Comparison of ENCODE assay signal across 20 cellular contexts in genomic region chr7:127881564-127881963, GRCh38.
"Had no signal": no experiment of that assay in that cellular context is flagged by ENCODE, and none has a peak within 500 bp of the region (broad histone marks: within the 10 kb centered on the region; RNA-seq: fewer than 3 reads in every experiment).

No MANE protein-coding gene starts in this region.

- H3K4me2 ChIP-seq: hepatocyte, neural progenitor cell had no signal

- H3K36me3 Mint-ChIP-seq: activated naive CD4-positive, alpha-beta T cell treated with anti-CD3 and anti-CD28 coated beads, Interleukin-2, amount 50 U/mL, for 72 hours; neural progenitor cell had no signal

- H3K27ac ChIP-seq: foreskin keratinocyte, hepatocyte, left ventricle myocardium inferior, neural progenitor cell, sigmoid colon, thoracic aorta, upper lobe of left lung had no signal

- H3K4me3 Mint-ChIP-seq: activated CD4-positive, alpha-beta T cell treated with anti-CD3 and anti-CD28 coated beads, Interleukin-2, amount 10 ng/mL, durations not matched to agents 7 days and 5 days; naive thymus-derived CD4-positive, alpha-beta T cell; neural progenitor cell had no signal

- H3K4me3 ChIP-seq: hepatocyte, left ventricle myocardium inferior, neural progenitor cell, sigmoid colon, thoracic aorta, upper lobe of left lung had no signal

- H3K27me3 ChIP-seq: foreskin keratinocyte, hepatocyte, neural progenitor cell, sigmoid colon, upper lobe of left lung had no signal

- H3K27me3 Mint-ChIP-seq: activated CD4-positive, alpha-beta T cell treated with anti-CD3 and anti-CD28 coated beads, Interleukin-2, amount 10 ng/mL, durations not matched to agents 7 days and 5 days; naive thymus-derived CD4-positive, alpha-beta T cell had no signal

- H3K9me3 Mint-ChIP-seq: activated CD4-positive, alpha-beta T cell treated with anti-CD3 and anti-CD28 coated beads, Interleukin-2, amount 10 ng/mL, durations not matched to agents 7 days and 5 days; activated naive CD4-positive, alpha-beta T cell treated with anti-CD3 and anti-CD28 coated beads, Interleukin-2, amount 50 U/mL, for 72 hours; naive thymus-derived CD4-positive, alpha-beta T cell; neural progenitor cell had no signal

- H3K9me3 ChIP-seq: left ventricle myocardium inferior, sigmoid colon, thoracic aorta, upper lobe of left lung had no signal

- H3K27ac Mint-ChIP-seq: activated CD4-positive, alpha-beta T cell treated with anti-CD3 and anti-CD28 coated beads, Interleukin-2, amount 10 ng/mL, durations not matched to agents 7 days and 5 days; activated naive CD4-positive, alpha-beta T cell treated with anti-CD3 and anti-CD28 coated beads, Interleukin-2, amount 50 U/mL, for 72 hours; naive thymus-derived CD4-positive, alpha-beta T cell; neural progenitor cell had no signal

- H3K9ac ChIP-seq: neural progenitor cell had no signal

- DNase-seq: activated CD4-positive, alpha-beta T cell treated with anti-CD3 and anti-CD28 coated beads, Interleukin-2, amount 10 ng/mL, durations not matched to agents 7 days and 5 days; activated CD8-positive, alpha-beta memory T cell treated with anti-CD3 and anti-CD28 coated beads for 24 hours; activated CD8-positive, alpha-beta memory T cell treated with anti-CD3 and anti-CD28 coated beads, Interleukin-2, amount 50 U/mL, for 4 hours; central memory CD4-positive, alpha-beta T cell; dermis blood vessel endothelial cell; effector CD8-positive, alpha-beta T cell; foreskin keratinocyte; left ventricle myocardium inferior; naive thymus-derived CD4-positive, alpha-beta T cell; retina; sigmoid colon; stimulated activated CD4-positive, alpha-beta T cell treated with anti-CD3 and anti-CD28 coated beads, Interleukin-2, amount 100 ng/mL, for 48 hours; stimulated activated CD8-positive, alpha-beta memory T cell treated with anti-CD3 and anti-CD28 coated beads, Interleukin-4, amount 100 ng/mL, for 48 hours; upper lobe of left lung had no signal

- H3K36me3 ChIP-seq: left ventricle myocardium inferior, neural progenitor cell, sigmoid colon, thoracic aorta, upper lobe of left lung had no signal

- ATAC-seq: activated CD4-positive, CD25-positive, alpha-beta regulatory T cell treated with anti-CD3 and anti-CD28 coated beads, Interleukin-2, amount 50 U/mL, for 24 hours; foreskin keratinocyte; naive thymus-derived CD4-positive, alpha-beta T cell; SK-N-SH treated with all-trans-retinoic acid at 6 μM for 48 hours had no signal
